Comparison of ENCODE assay signal across 1 cellular context in genomic region chr2:216619411-216620393, GRCh38.
TF ChIP-seq lines count a peak whose summit lies in the region.

No MANE protein-coding gene starts in this region.

TF ChIP-seq in H1, 55 proteins besides CTCF, POLR2A, EP300 and RAD21:
- peak; percentile 37; the same call in 1 of the 2 replicates for TF ChIP-seq MAX (IDR thresholded peaks at IDR 0.05)
- TF ChIP-seq ASH2L (IDR thresholded peaks at IDR 0.05; ENCODE audit: low read length) = peak; percentile 45
- TF ChIP-seq JUN (IDR thresholded peaks at IDR 0.05; ENCODE audit: low read depth, low read length) = no peak
- 0 out of 2 replicates have a peak, but pooled peaks have one; percentile 55 for TF ChIP-seq TCF12 (IDR thresholded peaks at IDR 0.05; ENCODE audit: low read depth, low read length)
- TF ChIP-seq TAF1 (IDR thresholded peaks at IDR 0.05; ENCODE audit: low read depth, low read length) = peak; percentile 14; the same call in 1 of the 2 replicates
- 0 out of 2 replicates have a peak, but pooled peaks have one; percentile 49 for TF ChIP-seq RBBP5 (IDR thresholded peaks at IDR 0.05; ENCODE audit: borderline replicate concordance, low read depth, low read length)
- TF ChIP-seq HDAC2 (IDR thresholded peaks at IDR 0.05; ENCODE audit: borderline replicate concordance in 1 of 2, low read depth in 2 of 2, low read length in 2 of 2) = no peak
- TF ChIP-seq CREB1 (IDR thresholded peaks at IDR 0.05) = no peak
